Comparison of ENCODE assay signal across 8 cellular contexts in genomic region chr17:66192378-66192687, GRCh38. TPM values are rescaled to one million over a fixed set of nuclear protein-coding genes. Genes with fewer than 3 reads are reported as not detected.
DNase-seq lines count a peak whose midpoint lies in the region; ATAC-seq and TF ChIP-seq lines count a peak whose summit lies in the region.

No MANE protein-coding gene starts in this region.

- no peaks in the 10 kb centered on the region for H3K27me3 ChIP-seq in CD4-positive, alpha-beta T cell (ENCODE audit: control insufficient read depth, insufficient read depth, low read length)
- no peaks in the 10 kb centered on the region for H3K27me3 ChIP-seq in Loucy (ENCODE audit: insufficient read depth, low read length, poor library complexity, severe bottlenecking)
- no peaks in the 10 kb centered on the region for H3K27me3 ChIP-seq in effector memory CD4-positive, alpha-beta T cell (replicated peaks; ENCODE audit: control insufficient read depth, insufficient read depth, low read length, poor library complexity, severe bottlenecking)
- H3K27me3 ChIP-seq in neuron (ENCODE audit: insufficient read depth, low read length), result no peaks in the 10 kb centered on the region

- POLR2A ChIA-PET in CD4-positive, alpha-beta T cell (lab: Charles Lee), result interaction anchor here (0.6 kb wide), 1 partner anchor 190 kb away, joined by 4 read pairs; no protein-coding TSS in a partner anchor

- H3K4me3 ChIP-seq in Loucy (ENCODE audit: low read length, poor library complexity, severe bottlenecking), result peak overlapping the region; percentile 81
- H3K4me3 ChIP-seq in effector memory CD4-positive, alpha-beta T cell (ENCODE audit: insufficient read depth, low read depth, low read length, poor library complexity, severe bottlenecking), result peak overlapping the region; percentile 80
- peak overlapping the region; percentile 90 for H3K4me3 ChIP-seq in neuron (ENCODE audit: low read length)

- no peaks in the 10 kb centered on the region for H3K9me2 ChIP-seq in Loucy (replicated peaks; ENCODE audit: low read depth, low read length)

- H3K4me1 ChIP-seq in Loucy (ENCODE audit: insufficient read depth, low read length, poor library complexity, severe bottlenecking) (peaks cover 10% of the 10 kb centered on the region), neuron (ENCODE audit: insufficient read depth, low read length) (peaks cover 19% of the 10 kb centered on the region)
- peaks cover 6% of the 10 kb centered on the region for H3K4me1 ChIP-seq in effector memory CD4-positive, alpha-beta T cell (ENCODE audit: control insufficient read depth, insufficient read depth, low read length, poor library complexity, severe bottlenecking)

- H3K4me2 ChIP-seq in Loucy (ENCODE audit: low read depth, low read length, poor library complexity, severe bottlenecking), result peak overlapping the region; percentile 83

- no peaks in the 10 kb centered on the region for H4K20me1 ChIP-seq in Loucy (ENCODE audit: insufficient read depth, low read length, poor library complexity, severe bottlenecking)

- peak overlapping the region; percentile 92 for H3K4me3 Mint-ChIP-seq in CD4-positive, alpha-beta T cell

- no peaks in the 10 kb centered on the region for H3K9me3 ChIP-seq in CD4-positive, alpha-beta T cell (ENCODE audit: control insufficient read depth, low read length)
- H3K9me3 ChIP-seq in Loucy (ENCODE audit: insufficient read depth, low read depth, low read length), result no peaks in the 10 kb centered on the region
- H3K9me3 ChIP-seq in effector memory CD4-positive, alpha-beta T cell (ENCODE audit: control insufficient read depth, low read length), result no peaks in the 10 kb centered on the region
- no peaks in the 10 kb centered on the region for H3K9me3 ChIP-seq in neuron (ENCODE audit: low read length)

- H3K27me3 Mint-ChIP-seq in CD4-positive, alpha-beta T cell, result no peaks in the 10 kb centered on the region

- TF ChIP-seq CTCF in CD4-positive, alpha-beta T cell (IDR thresholded peaks at IDR 0.05), result no peak
- no peak for TF ChIP-seq CTCF in Loucy (conservative IDR thresholded peaks at IDR 0.05; ENCODE audit: low read length)

- H3K36me3 Mint-ChIP-seq in CD4-positive, alpha-beta T cell (ENCODE audit: low read depth), result no peaks in the 10 kb centered on the region

- H3K27ac ChIP-seq in CD4-positive, alpha-beta T cell (ENCODE audit: low read depth, low read length), result peak overlapping the region; percentile 49
- peak overlapping the region; percentile 65 for H3K27ac ChIP-seq in effector memory CD4-positive, alpha-beta T cell (ENCODE audit: insufficient read depth, low read length, poor library complexity, severe bottlenecking)

- peaks cover 16% of the 10 kb centered on the region for H3K4me1 Mint-ChIP-seq in CD4-positive, alpha-beta T cell (ENCODE audit: low read depth)

- CTCF ChIA-PET in CD4-positive, alpha-beta T cell (lab: Charles Lee), result interaction anchor here (0.7 to 2.1 kb wide), 2 partner anchors 8 to 479 kb away, joined by 3 to 4 read pairs; no protein-coding TSS in a partner anchor

- no peak for DNase-seq in CD4-positive, alpha-beta T cell
- no peak for DNase-seq in effector memory CD4-positive, alpha-beta T cell
- DNase-seq in NCI-H1930 (lab: John Stamatoyannopoulos, UW) (no peak), foreskin melanocyte (no peak), cerebellum (ENCODE audit: low spot score) (no peak), KG1 (lab: John Stamatoyannopoulos, UW) (no peak)

- peak overlapping the region; percentile 86 for H3K27ac Mint-ChIP-seq in CD4-positive, alpha-beta T cell

- H3K9me3 Mint-ChIP-seq in CD4-positive, alpha-beta T cell, result no peaks in the 10 kb centered on the region

- ATAC-seq in CD4-positive, alpha-beta T cell (ENCODE audit: poor library complexity), result no peak

- no peak overlapping the region for H3K9ac ChIP-seq in Loucy (ENCODE audit: low read depth, low read length, poor library complexity, severe bottlenecking)

- H2AFZ ChIP-seq in Loucy (ENCODE audit: low read length) (peak overlapping the region; percentile 2; the same call in 1 of the 2 replicates), neuron (ENCODE audit: low read depth, low read length) (peak overlapping the region; percentile 99)

- no peaks in the 10 kb centered on the region for H3F3A ChIP-seq in Loucy (ENCODE audit: low read depth)

- H3K36me3 ChIP-seq in Loucy (ENCODE audit: insufficient read depth, low read length), result no peaks in the 10 kb centered on the region
- H3K36me3 ChIP-seq in effector memory CD4-positive, alpha-beta T cell (ENCODE audit: control insufficient read depth, insufficient read depth, low read length), result no peaks in the 10 kb centered on the region
- no peaks in the 10 kb centered on the region for H3K36me3 ChIP-seq in neuron (ENCODE audit: insufficient read depth, low read length)

- intact Hi-C loops in CD4-positive, alpha-beta T cell (cut with DNase I, micrococcal nuclease), result loop anchor here in 1 of 2 experiments (5.0 kb wide), 1 partner anchor 110 kb away; the partner anchor contains the start of gene PRKCA

- H3K79me2 ChIP-seq in Loucy (ENCODE audit: insufficient read depth, low read length), result no peaks in the 10 kb centered on the region

RNA-seq across cellular contexts. Expression of gene CEP112, which starts 0.4 kb away (rescaled TPM):
- 1 to 10 TPM; 1.6 to 2.2 TPM for total RNA-seq in CD4-positive, alpha-beta T cell
- 133 TPM for total RNA-seq in cerebellum

RNA-seq across cellular contexts. Expression of gene APOH, which starts 36.9 kb away (rescaled TPM):
- not detected for total RNA-seq in CD4-positive, alpha-beta T cell
- 0.36 TPM for total RNA-seq in cerebellum

Comparison
In these comparisons a context has a peak if more than half of its experiments do, and no peak if none do; other contexts are left out.
1. RNA of gene CEP112, which starts 0.4 kb away (total RNA-seq): 133 TPM in cerebellum (single experiment); 1.6 to 2.2 TPM in CD4-positive, alpha-beta T cell; every median in the first group is over 10 times any median in the second.
2. Peak in every context shown above with its lines, with median percentiles within 50 percentile points of each other: H3K4me3 ChIP-seq.